Comparison of ENCODE assay signal across 26 cellular contexts in the genomic region with DNA sequence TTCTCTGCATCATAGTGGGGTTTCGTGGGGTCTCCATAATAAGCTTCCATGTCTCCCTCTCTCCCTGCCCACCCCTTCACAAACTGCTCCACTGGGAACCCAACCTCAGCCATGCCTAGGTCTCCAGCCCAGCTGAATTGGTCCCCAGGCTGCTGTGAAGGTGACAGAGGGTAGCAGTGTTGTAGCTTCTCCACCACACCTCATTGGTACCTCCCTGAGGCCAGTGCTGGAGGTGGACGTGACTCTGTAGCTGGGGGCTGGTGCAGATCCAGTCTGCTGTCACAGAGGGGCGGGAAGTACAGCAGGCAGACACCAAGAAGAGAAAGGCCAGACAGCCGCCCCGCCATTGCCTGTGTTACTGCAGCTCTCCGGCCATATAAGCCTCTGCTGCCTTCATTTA.
"Had no signal": no experiment of that assay in that cellular context is flagged by ENCODE, and none has a peak within 500 bp of the region (broad histone marks: within the 10 kb centered on the region; RNA-seq: fewer than 3 reads in every experiment).

No MANE protein-coding gene starts in this region.

- H3K27me3 ChIP-seq: breast epithelium, left lung, neutrophil, ovary, tibial nerve had no signal

- H3K4me3 ChIP-seq: breast epithelium, left lung, lower lobe of right lung, ovary, psoas muscle, smooth muscle cell, tibial nerve had no signal

- H3K9me3 ChIP-seq: breast epithelium, left lung, lower lobe of right lung, neutrophil, ovary, psoas muscle, tibial nerve had no signal

- H3K36me3 ChIP-seq: breast epithelium, ovary had no signal

- ATAC-seq: activated CD8-positive, alpha-beta T cell treated with anti-CD3 and anti-CD28 coated beads for 36 hours; activated naive CD4-positive, alpha-beta T cell treated with anti-CD3 and anti-CD28 coated beads, Interleukin-2, amount 50 U/mL, for 72 hours; activated T-cell treated with anti-CD3 and anti-CD28 coated beads, Interleukin-2, amount 50 U/mL, for 72 hours; left lung; lower lobe of right lung; psoas muscle; T-cell had no signal

- H3K27ac ChIP-seq: breast epithelium, epithelial cell of prostate, left lung, lower lobe of right lung, neutrophil, psoas muscle, tibial nerve had no signal

- H3K36me3 Mint-ChIP-seq: activated naive CD4-positive, alpha-beta T cell treated with anti-CD3 and anti-CD28 coated beads, Interleukin-2, amount 50 U/mL, for 72 hours had no signal

- H3K4me1 Mint-ChIP-seq: activated B cell treated with CpG ODN at 0.5 μM for 24 hours had no signal

- FAIRE-seq: endometrium, frontal cortex had no signal

- H3K9me3 Mint-ChIP-seq: activated B cell treated with CpG ODN at 0.5 μM for 24 hours; activated CD8-positive, alpha-beta T cell treated with anti-CD3 and anti-CD28 coated beads for 36 hours; activated naive CD4-positive, alpha-beta T cell treated with anti-CD3 and anti-CD28 coated beads, Interleukin-2, amount 50 U/mL, for 72 hours; activated T-cell treated with anti-CD3 and anti-CD28 coated beads, Interleukin-2, amount 50 U/mL, for 72 hours; dendritic cell treated with granulocyte-macrophage colony-stimulating factor and Interleukin-4, amounts not matched to agents 40 ng/mL and 50 ng/mL, for 4 days; nephron; T-cell had no signal

- H3K27ac Mint-ChIP-seq: activated B cell treated with CpG ODN at 0.5 μM for 24 hours; activated CD8-positive, alpha-beta T cell treated with anti-CD3 and anti-CD28 coated beads for 36 hours; activated naive CD4-positive, alpha-beta T cell treated with anti-CD3 and anti-CD28 coated beads, Interleukin-2, amount 50 U/mL, for 72 hours; activated T-cell treated with anti-CD3 and anti-CD28 coated beads, Interleukin-2, amount 50 U/mL, for 72 hours; dendritic cell treated with granulocyte-macrophage colony-stimulating factor and Interleukin-4, amounts not matched to agents 40 ng/mL and 50 ng/mL, for 4 days; nephron; T-cell had no signal

- H3K4me1 ChIP-seq: breast epithelium, left lung, lower lobe of right lung had no signal

- H3K27me3 Mint-ChIP-seq: activated B cell treated with CpG ODN at 0.5 μM for 24 hours; activated CD8-positive, alpha-beta T cell treated with anti-CD3 and anti-CD28 coated beads for 36 hours; dendritic cell treated with granulocyte-macrophage colony-stimulating factor and Interleukin-4, amounts not matched to agents 40 ng/mL and 50 ng/mL, for 4 days; T-cell had no signal

- H3K4me3 Mint-ChIP-seq: activated B cell treated with CpG ODN at 0.5 μM for 24 hours; activated CD8-positive, alpha-beta T cell treated with anti-CD3 and anti-CD28 coated beads for 36 hours; activated T-cell treated with anti-CD3 and anti-CD28 coated beads, Interleukin-2, amount 50 U/mL, for 72 hours; dendritic cell treated with granulocyte-macrophage colony-stimulating factor and Interleukin-4, amounts not matched to agents 40 ng/mL and 50 ng/mL, for 4 days; nephron; T-cell had no signal

- DNase-seq: activated B cell treated with CpG ODN at 0.5 μM for 24 hours; activated CD4-positive, alpha-beta T cell treated with anti-CD3 and anti-CD28 coated beads, Interleukin-2, amount 50 U/mL, for 1 hour; activated CD8-positive, alpha-beta T cell treated with anti-CD3 and anti-CD28 coated beads for 36 hours; activated naive CD4-positive, alpha-beta T cell; activated T-cell treated with anti-CD3 and anti-CD28 coated beads for 4 hours; activated T-cell treated with anti-CD3 and anti-CD28 coated beads, Interleukin-2, amount 50 U/mL, for 72 hours; central memory CD4-positive, alpha-beta T cell; effector CD4-positive, alpha-beta T cell; lower lobe of right lung; mesenchymal stem cell; psoas muscle; stimulated activated CD4-positive, alpha-beta T cell treated with anti-CD3 and anti-CD28 coated beads, Interleukin-15, amount 100 ng/mL, for 24 hours; stimulated activated naive CD4-positive, alpha-beta T cell had no signal
